8 cellular contexts compared by ENCODE assay signal in genomic region chr6:53048431-53049195, GRCh38. TPM values are rescaled to one million over a fixed set of nuclear protein-coding genes. Genes with fewer than 3 reads are reported as not detected.
DNase-seq lines count a peak whose midpoint lies in the region; ATAC-seq, FAIRE-seq and TF ChIP-seq lines count a peak whose summit lies in the region.

No MANE protein-coding gene starts in this region.

- DNase-seq in activated CD4-positive, alpha-beta T cell treated with anti-CD3 and anti-CD28 coated beads, Interleukin-2, amount 10 ng/mL, durations not matched to agents 7 days and 5 days = peak; percentile 33
- no peak for DNase-seq in activated CD4-positive, alpha-beta T cell treated with anti-CD3 and anti-CD28 coated beads for 1 hour
- DNase-seq in keratinocyte (ENCODE audit: low read depth, low spot score) (peak; percentile 40), D721Med (ENCODE audit: insufficient read length, low spot score) (no peak), prostate gland (ENCODE audit: low spot score) (no peak)
- DNase-seq in stimulated activated CD4-positive, alpha-beta T cell treated with anti-CD3 and anti-CD28 coated beads, Interleukin-4, amount 100 ng/mL, for 4 hours = no peak

- WGBS in prostate gland = 86% methylated on average over 9 of the region's 9 CpGs

- H3K9me1 ChIP-seq in keratinocyte (ENCODE audit: control insufficient read depth, extremely low read depth, insufficient read depth, low read length) = no peaks in the 10 kb centered on the region

- no peaks in the 10 kb centered on the region for H3K79me2 ChIP-seq in keratinocyte (ENCODE audit: control insufficient read depth, insufficient read depth, low read length)

- H3K4me1 Mint-ChIP-seq in activated CD4-positive, alpha-beta T cell treated with anti-CD3 and anti-CD28 coated beads, Interleukin-2, amount 10 ng/mL, durations not matched to agents 7 days and 5 days = peaks cover 27% of the 10 kb centered on the region
- peaks cover 20% of the 10 kb centered on the region for H3K4me1 Mint-ChIP-seq in T-helper 1 cell treated with Interleukin-12 subunit alpha and Interleukin-12 subunit beta and Interleukin-4 antibody, amounts not matched to agents 30 μg/mL and 1 μg/mL, for 36 hours (ENCODE audit: low read depth)

- no peaks in the 10 kb centered on the region for H4K20me1 ChIP-seq in keratinocyte (ENCODE audit: control insufficient read depth, extremely low read depth, insufficient read depth, low read length)

- H3K36me3 ChIP-seq in keratinocyte (ENCODE audit: control insufficient read depth in 2 of 2, extremely low read depth in 1 of 2, insufficient read depth in 2 of 2, low read length in 2 of 2) (no peaks in the 10 kb centered on the region), prostate gland (no peaks in the 10 kb centered on the region)

- no peaks in the 10 kb centered on the region for H3K9me3 ChIP-seq in keratinocyte (ENCODE audit: control insufficient read depth, low read depth, low read length)
- no peaks in the 10 kb centered on the region for H3K9me3 ChIP-seq in prostate gland

- dilution Hi-C loops in keratinocyte (cut with MboI; ENCODE audit: extremely low pct_ligation_motif_present, low sequenced_read_pairs) = no loop called here

- peaks cover 7% of the 10 kb centered on the region for H3K36me3 Mint-ChIP-seq in activated CD4-positive, alpha-beta T cell treated with anti-CD3 and anti-CD28 coated beads, Interleukin-2, amount 10 ng/mL, durations not matched to agents 7 days and 5 days (ENCODE audit: low read depth)
- peaks cover 9% of the 10 kb centered on the region for H3K36me3 Mint-ChIP-seq in T-helper 1 cell treated with Interleukin-12 subunit alpha and Interleukin-12 subunit beta and Interleukin-4 antibody, amounts not matched to agents 30 μg/mL and 1 μg/mL, for 36 hours (ENCODE audit: low read depth)

- no peaks in the 10 kb centered on the region for H3K9me3 Mint-ChIP-seq in activated CD4-positive, alpha-beta T cell treated with anti-CD3 and anti-CD28 coated beads, Interleukin-2, amount 10 ng/mL, durations not matched to agents 7 days and 5 days
- no peaks in the 10 kb centered on the region for H3K9me3 Mint-ChIP-seq in T-helper 1 cell treated with Interleukin-12 subunit alpha and Interleukin-12 subunit beta and Interleukin-4 antibody, amounts not matched to agents 30 μg/mL and 1 μg/mL, for 36 hours

- H3K4me1 ChIP-seq in keratinocyte (ENCODE audit: control insufficient read depth, extremely low read depth, insufficient read depth, low read length) (peaks cover 25% of the 10 kb centered on the region), prostate gland (replicated peaks) (no peaks in the 10 kb centered on the region)

- peak overlapping the region; percentile 65 for H3K27ac ChIP-seq in keratinocyte (ENCODE audit: control insufficient read depth, insufficient read depth, low read length)
- no peak overlapping the region for H3K27ac ChIP-seq in prostate gland

- peak; percentile 93 for ATAC-seq in HG02973 (IDR thresholded peaks at IDR 0.05; ENCODE audit: unreplicated experiment)

- peak overlapping the region; percentile 21 for H3K4me3 Mint-ChIP-seq in activated CD4-positive, alpha-beta T cell treated with anti-CD3 and anti-CD28 coated beads, Interleukin-2, amount 10 ng/mL, durations not matched to agents 7 days and 5 days
- peak overlapping the region; percentile 36 for H3K4me3 Mint-ChIP-seq in T-helper 1 cell treated with Interleukin-12 subunit alpha and Interleukin-12 subunit beta and Interleukin-4 antibody, amounts not matched to agents 30 μg/mL and 1 μg/mL, for 36 hours

- H3K9ac ChIP-seq in keratinocyte (ENCODE audit: control insufficient read depth, extremely low read depth, insufficient read depth, low read length) = no peak overlapping the region

- FAIRE-seq in keratinocyte (lab: Jason Lieb, UNC) (peak; percentile 95), D721Med (lab: Jason Lieb, UNC) (no peak)

- peak overlapping the region; percentile 33 for H3K27ac Mint-ChIP-seq in activated CD4-positive, alpha-beta T cell treated with anti-CD3 and anti-CD28 coated beads, Interleukin-2, amount 10 ng/mL, durations not matched to agents 7 days and 5 days
- peak overlapping the region; percentile 65 for H3K27ac Mint-ChIP-seq in T-helper 1 cell treated with Interleukin-12 subunit alpha and Interleukin-12 subunit beta and Interleukin-4 antibody, amounts not matched to agents 30 μg/mL and 1 μg/mL, for 36 hours

- H3K27me3 ChIP-seq in keratinocyte (ENCODE audit: control insufficient read depth, extremely low read depth, insufficient read depth, low read length) (no peaks in the 10 kb centered on the region), prostate gland (replicated peaks; ENCODE audit: insufficient read depth) (no peaks in the 10 kb centered on the region)

- peak overlapping the region; percentile 68 for H3K4me2 ChIP-seq in keratinocyte (ENCODE audit: control insufficient read depth, extremely low read depth, insufficient read depth, low read depth, low read length)

- CTCF ChIA-PET in activated CD4-positive, alpha-beta T cell treated with anti-CD3 and anti-CD28 coated beads, Interleukin-2, amount 10 ng/mL, durations not matched to agents 7 days and 5 days (lab: Charles Lee) = interaction anchor here (0.5 to 1.5 kb wide), 5 partner anchors 18 to 132 kb away, joined by 3 to 4 read pairs (median 3); no protein-coding TSS in a partner anchor

- no peak for TF ChIP-seq POLR2A in prostate gland (IDR thresholded peaks at IDR 0.05)

- POLR2A ChIA-PET in activated CD4-positive, alpha-beta T cell treated with anti-CD3 and anti-CD28 coated beads, Interleukin-2, amount 10 ng/mL, durations not matched to agents 7 days and 5 days (lab: Charles Lee) = interaction anchor here (0.6 to 1.3 kb wide), 2 partner anchors 22 to 52 kb away, joined by 3 read pairs; no protein-coding TSS in a partner anchor

- TF ChIP-seq CTCF in keratinocyte (optimal IDR thresholded peaks at IDR 0.05 in 1 of 3, IDR thresholded peaks at IDR 0.05 in 1 of 3, conservative IDR thresholded peaks at IDR 0.05 in 1 of 3; ENCODE audit: extremely low read depth in 1 of 3, insufficient read depth in 2 of 3, low read length in 3 of 3) (no peak), D721Med (IDR thresholded peaks at IDR 0.05; ENCODE audit: insufficient read depth, missing control alignments) (no peak), prostate gland (IDR thresholded peaks at IDR 0.05) (no peak)

- H3K4me3 ChIP-seq in keratinocyte (ENCODE audit: control insufficient read depth in 2 of 3, extremely low read depth in 1 of 3, insufficient read depth in 2 of 3, low read depth in 1 of 3, low read length in 3 of 3) (peak overlapping the region in 2 of 3 experiments; percentile 20 to 44), prostate gland (no peak overlapping the region)

- peak overlapping the region; percentile 65 for H2AFZ ChIP-seq in keratinocyte (ENCODE audit: control insufficient read depth, low read length)

- intact Hi-C loops in prostate gland (cut with DNase I) = no loop called here

- no peaks in the 10 kb centered on the region for H3K27me3 Mint-ChIP-seq in activated CD4-positive, alpha-beta T cell treated with anti-CD3 and anti-CD28 coated beads, Interleukin-2, amount 10 ng/mL, durations not matched to agents 7 days and 5 days
- H3K27me3 Mint-ChIP-seq in T-helper 1 cell treated with Interleukin-12 subunit alpha and Interleukin-12 subunit beta and Interleukin-4 antibody, amounts not matched to agents 30 μg/mL and 1 μg/mL, for 36 hours (ENCODE audit: low read depth) = no peaks in the 10 kb centered on the region

RNA-seq across cellular contexts. Expression of gene CILK1, which starts 13.0 kb away (rescaled TPM):
- total RNA-seq in activated CD4-positive, alpha-beta T cell treated with anti-CD3 and anti-CD28 coated beads, Interleukin-2, amount 10 ng/mL, durations not matched to agents 7 days and 5 days = 1 to 10 TPM; 6.8 to 8.4 TPM
- 3.6 to 5.6 TPM (median 5.0 TPM) in 3 replicates for polyA plus RNA-seq in keratinocyte
- polyA plus RNA-seq in keratinocyte (2011; ENCODE audit: low read depth) = 0.77 TPM
- 3.2 and 5.6 TPM in 2 replicates for polyA plus RNA-seq in keratinocyte (2011; cell fraction: cytosol; rRNA removed)
- 4.1 TPM in 2 replicates for polyA plus RNA-seq in keratinocyte (2011; cell fraction: nucleus; rRNA removed)
- polyA plus RNA-seq in keratinocyte (2012; ENCODE audit: low replicate concordance) = 1.8 and 3.4 TPM in 2 replicates
- polyA minus RNA-seq in keratinocyte = 2.8 to 6.0 TPM (median 4.3 TPM) in 3 replicates
- polyA minus RNA-seq in keratinocyte (2011; cell fraction: cytosol; rRNA and poly(A)+ RNA removed) = 3.8 TPM
- polyA minus RNA-seq in keratinocyte (2011; cell fraction: nucleus; rRNA and poly(A)+ RNA removed) = 2.1 and 4.9 TPM in 2 replicates
- 10 to 100 TPM; 19.1 to 27.2 TPM for total RNA-seq in prostate gland

RNA-seq across cellular contexts. Expression of gene FBXO9, which starts 16.6 kb away (rescaled TPM):
- 10 to 100 TPM; 72.9 to 88.1 TPM for total RNA-seq in activated CD4-positive, alpha-beta T cell treated with anti-CD3 and anti-CD28 coated beads, Interleukin-2, amount 10 ng/mL, durations not matched to agents 7 days and 5 days
- 51.5 to 71.8 TPM (median 52.1 TPM) in 3 replicates for polyA plus RNA-seq in keratinocyte
- polyA plus RNA-seq in keratinocyte (2011; ENCODE audit: low read depth) = 52.7 TPM
- polyA plus RNA-seq in keratinocyte (2011; cell fraction: cytosol; rRNA removed) = 33.6 and 50.0 TPM in 2 replicates
- polyA plus RNA-seq in keratinocyte (2011; cell fraction: nucleus; rRNA removed) = 111 and 144 TPM in 2 replicates
- polyA plus RNA-seq in keratinocyte (2012; ENCODE audit: low replicate concordance) = 25.5 and 36.4 TPM in 2 replicates
- polyA minus RNA-seq in keratinocyte = 28.5 to 38.0 TPM (median 29.0 TPM) in 3 replicates
- 42.2 TPM for polyA minus RNA-seq in keratinocyte (2011; cell fraction: cytosol; rRNA and poly(A)+ RNA removed)
- polyA minus RNA-seq in keratinocyte (2011; cell fraction: nucleus; rRNA and poly(A)+ RNA removed) = 16.0 and 31.1 TPM in 2 replicates
- 10 to 100 TPM; 55.6 to 89.2 TPM for total RNA-seq in prostate gland

RNA-seq across cellular contexts. Expression of gene GSTA4, which starts 53.5 kb away (rescaled TPM):
- 1 to 10 TPM; 4.8 to 6.1 TPM for total RNA-seq in activated CD4-positive, alpha-beta T cell treated with anti-CD3 and anti-CD28 coated beads, Interleukin-2, amount 10 ng/mL, durations not matched to agents 7 days and 5 days
- polyA plus RNA-seq in keratinocyte = 19.2 to 40.2 TPM (median 34.2 TPM) in 3 replicates
- polyA plus RNA-seq in keratinocyte (2011; ENCODE audit: low read depth) = 20.4 TPM
- 24.1 and 36.5 TPM in 2 replicates for polyA plus RNA-seq in keratinocyte (2011; cell fraction: cytosol; rRNA removed)
- 36.9 and 40.3 TPM in 2 replicates for polyA plus RNA-seq in keratinocyte (2011; cell fraction: nucleus; rRNA removed)
- 10.9 and 13.0 TPM in 2 replicates for polyA plus RNA-seq in keratinocyte (2012; ENCODE audit: low replicate concordance)
- polyA minus RNA-seq in keratinocyte = 0.82 to 15.2 TPM (median 8.9 TPM) in 3 replicates
- polyA minus RNA-seq in keratinocyte (2011; cell fraction: cytosol; rRNA and poly(A)+ RNA removed) = 5.9 TPM
- polyA minus RNA-seq in keratinocyte (2011; cell fraction: nucleus; rRNA and poly(A)+ RNA removed) = 2.8 and 5.1 TPM in 2 replicates
- total RNA-seq in prostate gland = 10 to 100 TPM; 62.2 to 96.7 TPM

Comparison
In these comparisons a context has a peak if more than half of its experiments do, and no peak if none do; other contexts are left out.
1. DNase-seq: peak in activated CD4-positive, alpha-beta T cell treated with anti-CD3 and anti-CD28 coated beads, Interleukin-2, amount 10 ng/mL, durations not matched to agents 7 days and 5 days (single experiment) and keratinocyte (single experiment); none in activated CD4-positive, alpha-beta T cell treated with anti-CD3 and anti-CD28 coated beads for 1 hour (single experiment), D721Med (single experiment), prostate gland (single experiment) and stimulated activated CD4-positive, alpha-beta T cell treated with anti-CD3 and anti-CD28 coated beads, Interleukin-4, amount 100 ng/mL, for 4 hours (0 of 2).
2. H3K4me3 ChIP-seq: peak in keratinocyte (2 of 3); none in prostate gland (0 of 2).
3. RNA of gene GSTA4, which starts 53.5 kb away (total RNA-seq): 62.2 to 96.7 TPM in prostate gland; 4.8 to 6.1 TPM in activated CD4-positive, alpha-beta T cell treated with anti-CD3 and anti-CD28 coated beads, Interleukin-2, amount 10 ng/mL, durations not matched to agents 7 days and 5 days; every median in the first group is over 4 times any median in the second.